ENCODE assay signal across 1 cellular context in genomic region chr17:40070644-40070894, GRCh38.
TF ChIP-seq lines count a peak whose summit lies in the region.

No MANE protein-coding gene starts in this region.

TF ChIP-seq in H1, 55 proteins besides CTCF, POLR2A, EP300 and RAD21:
- TF ChIP-seq E2F6 (IDR thresholded peaks at IDR 0.05) (no peak), BCL11A (IDR thresholded peaks at IDR 0.05; ENCODE audit: low read depth in 2 of 2, low read length in 2 of 2) (no peak), RXRA (IDR thresholded peaks at IDR 0.05; ENCODE audit: insufficient read depth, low read depth, low read length) (no peak), SRF (IDR thresholded peaks at IDR 0.05; ENCODE audit: low read depth, low read length) (no peak), PHF8 (conservative IDR thresholded peaks at IDR 0.05; ENCODE audit: low read depth, low read length) (no peak), SIX5 (IDR thresholded peaks at IDR 0.05; ENCODE audit: low read depth, low read length) (no peak), MAX (IDR thresholded peaks at IDR 0.05) (no peak), RBBP5 (IDR thresholded peaks at IDR 0.05; ENCODE audit: borderline replicate concordance, low read depth, low read length) (no peak), ASH2L (IDR thresholded peaks at IDR 0.05; ENCODE audit: low read length) (no peak), ATF2 (IDR thresholded peaks at IDR 0.05; ENCODE audit: low read length) (no peak), KDM1A (IDR thresholded peaks at IDR 0.05; ENCODE audit: borderline replicate concordance, low read length) (no peak), SAP30 (IDR thresholded peaks at IDR 0.05; ENCODE audit: insufficient read depth, insufficient replicate concordance, low read length) (no peak), EZH2 (IDR thresholded peaks at IDR 0.05; ENCODE audit: low read depth, low read length, severe bottlenecking) (no peak), TEAD4 (IDR thresholded peaks at IDR 0.05; ENCODE audit: low read depth, low read length) (no peak), CBX5 (IDR thresholded peaks at IDR 0.05; ENCODE audit: low read depth, low read length) (no peak), TCF12 (IDR thresholded peaks at IDR 0.05; ENCODE audit: low read depth, low read length) (no peak)
